2 cellular contexts compared by ENCODE assay signal in the genomic region with DNA sequence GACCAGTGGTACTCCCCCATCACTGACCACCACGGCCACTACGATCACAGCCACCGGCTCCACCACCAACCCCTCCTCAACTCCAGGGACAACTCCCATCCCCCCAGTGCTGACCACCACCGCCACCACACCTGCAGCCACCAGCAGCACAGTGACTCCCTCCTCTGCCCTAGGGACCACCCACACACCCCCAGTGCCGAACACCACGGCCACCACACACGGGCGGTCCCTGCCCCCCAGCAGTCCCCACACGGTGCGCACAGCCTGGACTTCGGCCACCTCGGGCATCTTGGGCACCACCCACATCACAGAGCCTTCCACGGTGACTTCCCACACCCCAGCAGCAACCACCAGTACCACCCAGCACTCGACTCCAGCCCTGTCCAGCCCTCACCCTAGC. TPM values are rescaled to one million over a fixed set of nuclear protein-coding genes. Genes with fewer than 3 reads are reported as not detected.
"Had no signal": no experiment of that assay in that cellular context is flagged by ENCODE, and none has a peak within 500 bp of the region (broad histone marks: within the 10 kb centered on the region; RNA-seq: fewer than 3 reads in every experiment).

No MANE protein-coding gene starts in this region.

RNA-seq across cellular contexts. Expression of a gene that starts 24.2 kb away (rescaled TPM):
- total RNA-seq: HepG2, IMR-90 had no signal
